In genomic region chr9:12464910-12465512, GRCh38 we compare ENCODE assay signal across 8 cellular contexts.
DNase-seq lines count a peak whose midpoint lies in the region; ATAC-seq and TF ChIP-seq lines count a peak whose summit lies in the region.

No MANE protein-coding gene starts in this region.

- WGBS in thyroid gland, 2 donors, result 3 to 4% methylated on average over 2 of the region's 2 CpGs

- TF ChIP-seq POLR2A in thyroid gland (IDR thresholded peaks at IDR 0.05) (no peak), GM18505 (IDR thresholded peaks at IDR 0.05; ENCODE audit: borderline replicate concordance, extremely low read depth, insufficient read depth, insufficient read length) (no peak)

- H3K9me3 Mint-ChIP-seq in GM23338, result peaks cover 1% of the 10 kb centered on the region; the same call in 1 of the 3 replicates

- no peak overlapping the region for H3K27ac Mint-ChIP-seq in GM23338

- no peaks in the 10 kb centered on the region for H3K79me2 ChIP-seq in GM23338 (replicated peaks; ENCODE audit: insufficient read depth)
- H3K79me2 ChIP-seq in OCI-LY3 (ENCODE audit: low read length), result no peaks in the 10 kb centered on the region

- peaks cover 10% of the 10 kb centered on the region; the same call in 2 of the 3 replicates for H3K36me3 Mint-ChIP-seq in GM23338 (ENCODE audit: low read depth)

- H3K9me3 ChIP-seq in OCI-LY3 (ENCODE audit: insufficient read depth, low read length) (no peaks in the 10 kb centered on the region), thyroid gland (peaks cover under 1% of the 10 kb centered on the region)

- H3K36me3 ChIP-seq in GM23338 (ENCODE audit: insufficient read depth), result no peaks in the 10 kb centered on the region
- H3K36me3 ChIP-seq in OCI-LY3 (replicated peaks; ENCODE audit: low read depth, low read length), result no peaks in the 10 kb centered on the region
- no peaks in the 10 kb centered on the region for H3K36me3 ChIP-seq in thyroid gland

- no peak overlapping the region for H3K4me3 Mint-ChIP-seq in GM23338

- ATAC-seq in GM23338 (no peak), GM18505 (IDR thresholded peaks at IDR 0.05; ENCODE audit: unreplicated experiment) (no peak)
- no peak for ATAC-seq in stimulated activated naive CD8-positive, alpha-beta T cell treated with anti-CD3 and anti-CD28 coated beads, Interleukin-15, Interleukin-2, amounts not matched to agents 100 U/mL and 50 U/mL, for 24 hours

- POLR2A ChIA-PET in AG04449 (lab: Yijun Ruan, JAX), result no interaction called here

- H3K4me2 ChIP-seq in GM23338 (no peak overlapping the region), OCI-LY3 (ENCODE audit: low read length) (no peak overlapping the region)

- H3K9me2 ChIP-seq in GM23338 (ENCODE audit: insufficient read depth), result no peaks in the 10 kb centered on the region

- H4K20me1 ChIP-seq in GM23338 (replicated peaks; ENCODE audit: insufficient read depth), result no peaks in the 10 kb centered on the region
- no peaks in the 10 kb centered on the region for H4K20me1 ChIP-seq in OCI-LY3 (ENCODE audit: insufficient read depth, low read length)

- H3K4me1 Mint-ChIP-seq in GM23338, result peaks cover 54% of the 10 kb centered on the region

- H3K4me1 ChIP-seq in GM23338 (ENCODE audit: insufficient read depth), result peaks cover 40% of the 10 kb centered on the region
- no peaks in the 10 kb centered on the region for H3K4me1 ChIP-seq in OCI-LY3 (ENCODE audit: low read length)
- peaks cover 0 to 12% of the 10 kb centered on the region in 2 donors for H3K4me1 ChIP-seq in thyroid gland

- no peak overlapping the region for H3K27ac ChIP-seq in GM23338 (ENCODE audit: low read depth)
- no peak overlapping the region for H3K27ac ChIP-seq in OCI-LY3 (ENCODE audit: low read length)
- H3K27ac ChIP-seq in thyroid gland, result no peak overlapping the region

- H3K9ac ChIP-seq in OCI-LY3 (ENCODE audit: low read length), result no peak overlapping the region

- intact Hi-C loops in thyroid gland (cut with DNase I), result no loop called here

- H3K27me3 Mint-ChIP-seq in GM23338 (ENCODE audit: insufficient read depth, low read depth, poor library complexity), result no peaks in the 10 kb centered on the region

- H3K4me3 ChIP-seq in AG04449 (ENCODE audit: low read depth, low read length) (no peak overlapping the region), GM23338 (no peak overlapping the region), OCI-LY3 (ENCODE audit: low read length) (no peak overlapping the region), fibroblast of pulmonary artery (replicated peaks; ENCODE audit: low read depth, low read length) (no peak overlapping the region), thyroid gland (replicated peaks in 1 of 3) (no peak overlapping the region)

- no peak for DNase-seq in AG04449 (ENCODE audit: low read depth, low spot score)
- DNase-seq in GM23338 (ENCODE audit: low spot score), result peak; percentile 71
- DNase-seq in fibroblast of pulmonary artery (ENCODE audit: low read depth), result peak; percentile 40
- DNase-seq in thyroid gland, result no peak
- DNase-seq in activated CD4-positive, alpha-beta T cell treated with anti-CD3 and anti-CD28 coated beads for 1 hour, result no peak
- DNase-seq in stimulated activated naive CD8-positive, alpha-beta T cell treated with anti-CD3 and anti-CD28 coated beads, Interleukin-15, Interleukin-2, amounts not matched to agents 100 U/mL and 50 U/mL, for 24 hours, result no peak

- TF ChIP-seq CTCF in AG04449 (IDR thresholded peaks at IDR 0.05; ENCODE audit: insufficient read depth, low read length, missing control alignments) (peak; percentile 36), GM23338 (conservative IDR thresholded peaks at IDR 0.05; ENCODE audit: low read depth in 2 of 2) (peak; percentile 72 to 97), OCI-LY3 (IDR thresholded peaks at IDR 0.05; ENCODE audit: low read depth, low read length) (peak; percentile 85), fibroblast of pulmonary artery (IDR thresholded peaks at IDR 0.05; ENCODE audit: low read length, missing control alignments) (peak; percentile 61), thyroid gland (IDR thresholded peaks at IDR 0.05) (peak; percentile 9 to 62 (median 34))

- CTCF ChIA-PET in AG04449 (lab: Yijun Ruan, JAX), result no interaction called here

- H2AFZ ChIP-seq in GM23338 (no peak overlapping the region), OCI-LY3 (ENCODE audit: low read depth, low read length) (no peak overlapping the region)

- H3K27me3 ChIP-seq in GM23338 (ENCODE audit: insufficient read depth) (no peaks in the 10 kb centered on the region), OCI-LY3 (ENCODE audit: low read depth, low read length) (no peaks in the 10 kb centered on the region), thyroid gland (no peaks in the 10 kb centered on the region)

- H3F3A ChIP-seq in GM23338 (replicated peaks; ENCODE audit: low read depth), result no peaks in the 10 kb centered on the region

TF ChIP-seq in GM23338, 12 proteins besides CTCF, POLR2A, EP300 and RAD21:
- no peak for TF ChIP-seq NANOG (IDR thresholded peaks at IDR 0.05; ENCODE audit: borderline replicate concordance)
TF ChIP-seq in GM23338: peak in this region for 0.

Comparison
In these comparisons a context has a peak if more than half of its experiments do, and no peak if none do; other contexts are left out.
1. DNase-seq: peak in GM23338 (single experiment) and fibroblast of pulmonary artery (single experiment); none in AG04449 (single experiment), thyroid gland (0 of 2), activated CD4-positive, alpha-beta T cell treated with anti-CD3 and anti-CD28 coated beads for 1 hour (single experiment) and stimulated activated naive CD8-positive, alpha-beta T cell treated with anti-CD3 and anti-CD28 coated beads, Interleukin-15, Interleukin-2, amounts not matched to agents 100 U/mL and 50 U/mL, for 24 hours (single experiment).
2. CTCF ChIP-seq: peak in every context shown above with its lines; median percentile 85 in OCI-LY3; 84 in GM23338; 61 in fibroblast of pulmonary artery; 36 in AG04449; 34 in thyroid gland.